ENCODE assay signal across 27 cellular contexts in genomic region chr11:1010006-1010405, GRCh38. TPM values are rescaled to one million over a fixed set of nuclear protein-coding genes. Genes with fewer than 3 reads are reported as not detected.
DNase-seq lines count a peak whose midpoint lies in the region; ATAC-seq and TF ChIP-seq lines count a peak whose summit lies in the region.
"Had no signal": no experiment of that assay in that cellular context is flagged by ENCODE, and none has a peak within 500 bp of the region (broad histone marks: within the 10 kb centered on the region; RNA-seq: fewer than 3 reads in every experiment).

No MANE protein-coding gene starts in this region.

- no peak for ATAC-seq in stimulated activated naive B cell treated with anti-CD40 and anti-IgM and Interleukin-4, amounts not matched to agents 10 μg/mL and 1 μg/mL and 100 μg/mL, for 72 hours (replicated peaks)
- ATAC-seq in GM18519 (IDR thresholded peaks at IDR 0.05; ENCODE audit: low FRiP score, unreplicated experiment) = no peak
- ATAC-seq: HepG2 had no signal

- DNase-seq in NCI-H187 (lab: John Stamatoyannopoulos, UW) (peak; percentile 26 to 27), NCI-H187 treated with DMSO at 0.1 percent for 48 hours (lab: John Stamatoyannopoulos, UW) (no peak), NCI-H2171 (lab: John Stamatoyannopoulos, UW) (peak; percentile 7), endothelial cell (ENCODE audit: low spot score) (no peak), A172 (ENCODE audit: low spot score) (no peak), NCI-H345 treated with DMSO at 0.1 percent for 48 hours (lab: John Stamatoyannopoulos, UW; ENCODE audit: unreplicated experiment) (no peak)
- no peak for DNase-seq in stimulated activated naive B cell treated with anti-CD40 and anti-IgM and Interleukin-4, amounts not matched to agents 10 μg/mL and 1 μg/mL and 100 μg/mL, for 72 hours
- DNase-seq: ACHN; BE2C; CD4-positive, alpha-beta T cell; COR-L47; DMS 273 treated with DMSO at 0.1 percent for 48 hours; DMS79; GF-D8; H7; Karpas-422; NCI-H1105; NCI-H1436 treated with DMSO at 0.1 percent for 48 hours; NCI-H2081; NCI-H446 treated with DMSO at 0.1 percent for 48 hours; NCI-H69; RPMI8226; SHP77; T-helper 1 cell had no signal

- no peaks in the 10 kb centered on the region for H3K9me3 Mint-ChIP-seq in endothelial cell (ENCODE audit: unreplicated experiment)
- H3K9me3 Mint-ChIP-seq in stimulated activated naive B cell treated with anti-CD40 and anti-IgM and Interleukin-4, amounts not matched to agents 10 μg/mL and 1 μg/mL and 100 μg/mL, for 72 hours = no peaks in the 10 kb centered on the region
- H3K9me3 Mint-ChIP-seq: CD4-positive, alpha-beta T cell had no signal

- peak overlapping the region; percentile 79 for H3K4me3 Mint-ChIP-seq in endothelial cell (ENCODE audit: unreplicated experiment)
- H3K4me3 Mint-ChIP-seq in stimulated activated naive B cell treated with anti-CD40 and anti-IgM and Interleukin-4, amounts not matched to agents 10 μg/mL and 1 μg/mL and 100 μg/mL, for 72 hours = no peak overlapping the region
- H3K4me3 Mint-ChIP-seq: CD4-positive, alpha-beta T cell had no signal

- peaks cover 51% of the 10 kb centered on the region for H3K36me3 Mint-ChIP-seq in endothelial cell (ENCODE audit: low read depth, unreplicated experiment)
- H3K36me3 Mint-ChIP-seq in stimulated activated naive B cell treated with anti-CD40 and anti-IgM and Interleukin-4, amounts not matched to agents 10 μg/mL and 1 μg/mL and 100 μg/mL, for 72 hours = peaks cover 31 to 56% of the 10 kb centered on the region in 2 donors

- H3K27ac Mint-ChIP-seq in endothelial cell (ENCODE audit: unreplicated experiment) = peak overlapping the region; percentile 57
- H3K27ac Mint-ChIP-seq in stimulated activated naive B cell treated with anti-CD40 and anti-IgM and Interleukin-4, amounts not matched to agents 10 μg/mL and 1 μg/mL and 100 μg/mL, for 72 hours = peak overlapping the region; percentile 65
- H3K27ac Mint-ChIP-seq: CD4-positive, alpha-beta T cell had no signal

- peaks cover 32% of the 10 kb centered on the region for H3K27me3 Mint-ChIP-seq in endothelial cell (ENCODE audit: unreplicated experiment)
- H3K27me3 Mint-ChIP-seq in stimulated activated naive B cell treated with anti-CD40 and anti-IgM and Interleukin-4, amounts not matched to agents 10 μg/mL and 1 μg/mL and 100 μg/mL, for 72 hours = no peaks in the 10 kb centered on the region
- H3K27me3 Mint-ChIP-seq: CD4-positive, alpha-beta T cell had no signal

- H3K4me1 Mint-ChIP-seq in endothelial cell (ENCODE audit: unreplicated experiment) = no peaks in the 10 kb centered on the region
- H3K4me1 Mint-ChIP-seq in stimulated activated naive B cell treated with anti-CD40 and anti-IgM and Interleukin-4, amounts not matched to agents 10 μg/mL and 1 μg/mL and 100 μg/mL, for 72 hours = no peaks in the 10 kb centered on the region

- no peak for TF ChIP-seq CTCF in endothelial cell (IDR thresholded peaks at IDR 0.05; ENCODE audit: unreplicated experiment)

RNA-seq across cellular contexts. Expression of gene MUC6, which starts 26.5 kb away (rescaled TPM):
- total RNA-seq in endothelial cell (ENCODE audit: unreplicated experiment) = not detected
- not detected in 2 replicates for total RNA-seq in A172 (2014; rRNA removed; shearing (Covaris generic))
- total RNA-seq: CD4-positive, alpha-beta T cell; H7; HepG2; HT1080 had no signal

Comparison
In these comparisons a context has a peak if more than half of its experiments do, and no peak if none do; other contexts are left out.
1. DNase-seq: peak in NCI-H187 (2 of 2) and NCI-H2171 (single experiment); none in NCI-H187 treated with DMSO at 0.1 percent for 48 hours (single experiment), endothelial cell (single experiment), stimulated activated naive B cell treated with anti-CD40 and anti-IgM and Interleukin-4, amounts not matched to agents 10 μg/mL and 1 μg/mL and 100 μg/mL, for 72 hours (single experiment), A172 (single experiment) and NCI-H345 treated with DMSO at 0.1 percent for 48 hours (single experiment).